ENCODE assay signal across 1 cellular context in the genomic region with DNA sequence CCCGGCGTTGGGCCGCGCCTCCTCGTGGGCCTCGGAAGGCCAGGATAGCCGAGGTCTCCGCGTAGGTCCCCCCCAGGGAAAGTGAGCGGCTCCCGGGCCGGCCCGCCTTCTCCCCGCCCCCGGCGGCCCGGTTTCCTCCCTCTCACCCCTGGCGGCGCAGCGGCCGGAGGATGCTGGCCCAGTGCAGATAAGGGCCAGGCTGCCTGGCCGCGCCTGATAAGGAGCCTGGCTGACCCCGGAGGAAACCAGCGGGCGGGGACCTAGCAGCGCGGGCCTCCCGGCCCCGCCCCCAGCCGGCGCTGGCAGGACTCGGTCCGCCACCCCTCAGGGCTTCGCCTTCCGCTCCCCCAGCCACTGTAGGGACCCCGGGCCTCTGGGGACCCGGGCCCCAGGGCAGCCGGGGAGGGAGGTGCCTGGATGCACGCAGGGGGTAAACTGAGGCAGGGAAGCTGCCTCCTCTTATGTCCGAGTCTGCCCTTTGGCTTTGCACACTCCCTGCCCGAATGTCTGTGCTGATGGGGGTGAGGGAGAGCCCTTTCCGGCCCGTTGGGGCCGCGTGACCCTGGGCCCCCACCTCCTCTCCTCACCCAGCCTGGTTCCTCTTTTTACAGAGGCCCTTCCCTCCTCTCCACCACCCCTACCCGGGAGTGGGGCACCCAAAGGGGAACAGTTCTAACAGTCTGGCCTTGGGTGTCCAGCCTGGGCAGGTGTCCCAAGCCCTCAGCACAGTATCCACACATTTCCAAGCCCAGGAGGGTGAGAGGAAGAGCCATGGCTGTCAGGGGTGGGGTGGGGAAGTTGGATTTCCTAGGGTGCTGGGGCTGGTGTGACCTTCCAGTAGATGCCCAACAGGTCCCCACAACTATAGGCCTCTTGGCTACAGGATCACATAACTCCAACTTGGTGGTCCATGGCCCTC.
TF ChIP-seq lines count a peak whose summit lies in the region.

A gene (minus strand): TSS at position 193 of the 919 bp plus-strand sequence. CDS start 1,687 bp downstream, outside the sequence.

TF ChIP-seq in K562, 482 proteins besides CTCF, POLR2A, EP300 and RAD21 (continued from another document and continues in another):
- TF ChIP-seq, protein P1, sequence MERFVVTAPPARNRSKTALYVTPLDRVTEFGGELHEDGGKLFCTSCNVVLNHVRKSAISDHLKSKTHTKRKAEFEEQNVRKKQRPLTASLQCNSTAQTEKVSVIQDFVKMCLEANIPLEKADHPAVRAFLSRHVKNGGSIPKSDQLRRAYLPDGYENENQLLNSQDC (CRISPR knock-in tag; IDR thresholded peaks at IDR 0.05): no peak
- TF ChIP-seq, protein P2, sequence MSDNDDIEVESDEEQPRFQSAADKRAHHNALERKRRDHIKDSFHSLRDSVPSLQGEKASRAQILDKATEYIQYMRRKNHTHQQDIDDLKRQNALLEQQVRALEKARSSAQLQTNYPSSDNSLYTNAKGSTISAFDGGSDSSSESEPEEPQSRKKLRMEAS (CRISPR knock-in tag; IDR thresholded peaks at IDR 0.05): peak; percentile 65
- TF ChIP-seq, protein P3, sequence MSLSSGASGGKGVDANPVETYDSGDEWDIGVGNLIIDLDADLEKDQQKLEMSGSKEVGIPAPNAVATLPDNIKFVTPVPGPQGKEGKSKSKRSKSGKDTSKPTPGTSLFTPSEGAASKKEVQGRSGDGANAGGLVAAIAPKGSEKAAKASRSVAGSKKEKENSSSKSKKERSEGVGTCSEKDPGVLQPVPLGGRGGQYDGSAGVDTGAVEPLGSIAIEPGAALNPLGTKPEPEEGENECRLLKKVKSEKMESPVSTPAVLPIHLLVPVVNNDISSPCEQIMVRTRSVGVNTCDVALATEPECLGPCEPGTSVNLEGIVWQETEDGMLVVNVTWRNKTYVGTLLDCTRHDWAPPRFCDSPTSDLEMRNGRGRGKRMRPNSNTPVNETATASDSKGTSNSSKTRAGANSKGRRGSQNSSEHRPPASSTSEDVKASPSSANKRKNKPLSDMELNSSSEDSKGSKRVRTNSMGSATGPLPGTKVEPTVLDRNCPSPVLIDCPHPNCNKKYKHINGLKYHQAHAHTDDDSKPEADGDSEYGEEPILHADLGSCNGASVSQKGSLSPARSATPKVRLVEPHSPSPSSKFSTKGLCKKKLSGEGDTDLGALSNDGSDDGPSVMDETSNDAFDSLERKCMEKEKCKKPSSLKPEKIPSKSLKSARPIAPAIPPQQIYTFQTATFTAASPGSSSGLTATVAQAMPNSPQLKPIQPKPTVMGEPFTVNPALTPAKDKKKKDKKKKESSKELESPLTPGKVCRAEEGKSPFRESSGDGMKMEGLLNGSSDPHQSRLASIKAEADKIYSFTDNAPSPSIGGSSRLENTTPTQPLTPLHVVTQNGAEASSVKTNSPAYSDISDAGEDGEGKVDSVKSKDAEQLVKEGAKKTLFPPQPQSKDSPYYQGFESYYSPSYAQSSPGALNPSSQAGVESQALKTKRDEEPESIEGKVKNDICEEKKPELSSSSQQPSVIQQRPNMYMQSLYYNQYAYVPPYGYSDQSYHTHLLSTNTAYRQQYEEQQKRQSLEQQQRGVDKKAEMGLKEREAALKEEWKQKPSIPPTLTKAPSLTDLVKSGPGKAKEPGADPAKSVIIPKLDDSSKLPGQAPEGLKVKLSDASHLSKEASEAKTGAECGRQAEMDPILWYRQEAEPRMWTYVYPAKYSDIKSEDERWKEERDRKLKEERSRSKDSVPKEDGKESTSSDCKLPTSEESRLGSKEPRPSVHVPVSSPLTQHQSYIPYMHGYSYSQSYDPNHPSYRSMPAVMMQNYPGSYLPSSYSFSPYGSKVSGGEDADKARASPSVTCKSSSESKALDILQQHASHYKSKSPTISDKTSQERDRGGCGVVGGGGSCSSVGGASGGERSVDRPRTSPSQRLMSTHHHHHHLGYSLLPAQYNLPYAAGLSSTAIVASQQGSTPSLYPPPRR (CRISPR knock-in tag; IDR thresholded peaks at IDR 0.05; ENCODE audit: borderline replicate concordance): peak; percentile 89; the same call in 1 of the 2 replicates
- TF ChIP-seq ILF3 (IDR thresholded peaks at IDR 0.05; ENCODE audit: borderline replicate concordance) (peak; percentile 97), THRAP3 (IDR thresholded peaks at IDR 0.05; ENCODE audit: borderline replicate concordance) (no peak), EGR1 (conservative IDR thresholded peaks at IDR 0.05) (peak; percentile 92), PHB (CRISPR knock-in tag; IDR thresholded peaks at IDR 0.05) (no peak), HDAC8 (tag; IDR thresholded peaks at IDR 0.05) (peak; percentile 64; the same call in 1 of the 2 replicates), ZNF165 (CRISPR knock-in tag; IDR thresholded peaks at IDR 0.05; ENCODE audit: borderline replicate concordance) (peak; percentile 71; the same call in 1 of the 2 replicates), HDAC2 (IDR thresholded peaks at IDR 0.05) (peak; percentile 87), ATF1 (CRISPR knock-in tag; IDR thresholded peaks at IDR 0.05) (no peak), ATF1 (tag; IDR thresholded peaks at IDR 0.05) (peak; percentile 74), NR3C1 (CRISPR knock-in tag; IDR thresholded peaks at IDR 0.05) (0 out of 2 replicates have a peak, but pooled peaks have one; percentile 34), CEBPG (CRISPR knock-in tag; IDR thresholded peaks at IDR 0.05) (no peak), CEBPG (tag; conservative IDR thresholded peaks at IDR 0.05 in 1 of 2, IDR thresholded peaks at IDR 0.05 in 1 of 2) (no peak), TEAD1 (CRISPR knock-in tag; IDR thresholded peaks at IDR 0.05) (peak in 1 of 2 experiments; percentile 63; a peak in 2 of 4 replicates), ZNF778 (CRISPR knock-in tag; IDR thresholded peaks at IDR 0.05) (no peak), CREM (IDR thresholded peaks at IDR 0.05; ENCODE audit: low read depth) (peak; percentile 78), ZNF445 (CRISPR knock-in tag; IDR thresholded peaks at IDR 0.05; ENCODE audit: low read depth) (no peak), EWSR1 (IDR thresholded peaks at IDR 0.05; ENCODE audit: borderline replicate concordance, low read depth, partially characterized antibody) (no peak), ETS2 (tag; IDR thresholded peaks at IDR 0.05; ENCODE audit: borderline replicate concordance, poor library complexity, severe bottlenecking) (no peak), HOXB6 (CRISPR knock-in tag; IDR thresholded peaks at IDR 0.05; ENCODE audit: borderline replicate concordance) (no peak), ZNF184 (CRISPR knock-in tag; IDR thresholded peaks at IDR 0.05) (no peak), GABPB2 (CRISPR knock-in tag; conservative IDR thresholded peaks at IDR 0.05) (no peak), MAFK (IDR thresholded peaks at IDR 0.05; ENCODE audit: low read length) (no peak), ZNF766 (CRISPR knock-in tag; conservative IDR thresholded peaks at IDR 0.05) (peak; percentile 79), CBFA2T2 (conservative IDR thresholded peaks at IDR 0.05) (peak; percentile 98), STAT5A (IDR thresholded peaks at IDR 0.05; ENCODE audit: borderline replicate concordance, low read length) (peak; percentile 93), KAT8 (IDR thresholded peaks at IDR 0.05; ENCODE audit: low read depth) (no peak), KHSRP (IDR thresholded peaks at IDR 0.05) (peak; percentile 76), HSF4 (CRISPR knock-in tag; IDR thresholded peaks at IDR 0.05; ENCODE audit: borderline replicate concordance) (peak; percentile 4; the same call in 1 of the 2 replicates), BDP1 (IDR thresholded peaks at IDR 0.05; ENCODE audit: insufficient read depth, insufficient read length) (no peak), BCL6 (CRISPR knock-in tag; IDR thresholded peaks at IDR 0.05) (no peak), BACH1 (tag; IDR thresholded peaks at IDR 0.05) (0 out of 2 replicates have a peak, but pooled peaks have one; percentile 16), CXXC5 (CRISPR knock-in tag; IDR thresholded peaks at IDR 0.05) (peak; percentile 100)
- TF ChIP-seq, protein P4, sequence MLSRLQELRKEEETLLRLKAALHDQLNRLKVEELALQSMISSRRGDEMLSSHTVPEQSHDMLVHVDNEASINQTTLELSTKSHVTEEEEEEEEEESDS (CRISPR knock-in tag; IDR thresholded peaks at IDR 0.05): no peak
- TF ChIP-seq, protein P5, sequence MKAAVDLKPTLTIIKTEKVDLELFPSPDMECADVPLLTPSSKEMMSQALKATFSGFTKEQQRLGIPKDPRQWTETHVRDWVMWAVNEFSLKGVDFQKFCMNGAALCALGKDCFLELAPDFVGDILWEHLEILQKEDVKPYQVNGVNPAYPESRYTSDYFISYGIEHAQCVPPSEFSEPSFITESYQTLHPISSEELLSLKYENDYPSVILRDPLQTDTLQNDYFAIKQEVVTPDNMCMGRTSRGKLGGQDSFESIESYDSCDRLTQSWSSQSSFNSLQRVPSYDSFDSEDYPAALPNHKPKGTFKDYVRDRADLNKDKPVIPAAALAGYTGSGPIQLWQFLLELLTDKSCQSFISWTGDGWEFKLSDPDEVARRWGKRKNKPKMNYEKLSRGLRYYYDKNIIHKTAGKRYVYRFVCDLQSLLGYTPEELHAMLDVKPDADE (conservative IDR thresholded peaks at IDR 0.05; ENCODE audit: control insufficient read depth, low read depth, low read length): peak; percentile 95
- TF ChIP-seq, protein P6, sequence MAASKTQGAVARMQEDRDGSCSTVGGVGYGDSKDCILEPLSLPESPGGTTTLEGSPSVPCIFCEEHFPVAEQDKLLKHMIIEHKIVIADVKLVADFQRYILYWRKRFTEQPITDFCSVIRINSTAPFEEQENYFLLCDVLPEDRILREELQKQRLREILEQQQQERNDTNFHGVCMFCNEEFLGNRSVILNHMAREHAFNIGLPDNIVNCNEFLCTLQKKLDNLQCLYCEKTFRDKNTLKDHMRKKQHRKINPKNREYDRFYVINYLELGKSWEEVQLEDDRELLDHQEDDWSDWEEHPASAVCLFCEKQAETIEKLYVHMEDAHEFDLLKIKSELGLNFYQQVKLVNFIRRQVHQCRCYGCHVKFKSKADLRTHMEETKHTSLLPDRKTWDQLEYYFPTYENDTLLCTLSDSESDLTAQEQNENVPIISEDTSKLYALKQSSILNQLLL (CRISPR knock-in tag; IDR thresholded peaks at IDR 0.05; ENCODE audit: borderline replicate concordance): no peak
- TF ChIP-seq, protein P7, sequence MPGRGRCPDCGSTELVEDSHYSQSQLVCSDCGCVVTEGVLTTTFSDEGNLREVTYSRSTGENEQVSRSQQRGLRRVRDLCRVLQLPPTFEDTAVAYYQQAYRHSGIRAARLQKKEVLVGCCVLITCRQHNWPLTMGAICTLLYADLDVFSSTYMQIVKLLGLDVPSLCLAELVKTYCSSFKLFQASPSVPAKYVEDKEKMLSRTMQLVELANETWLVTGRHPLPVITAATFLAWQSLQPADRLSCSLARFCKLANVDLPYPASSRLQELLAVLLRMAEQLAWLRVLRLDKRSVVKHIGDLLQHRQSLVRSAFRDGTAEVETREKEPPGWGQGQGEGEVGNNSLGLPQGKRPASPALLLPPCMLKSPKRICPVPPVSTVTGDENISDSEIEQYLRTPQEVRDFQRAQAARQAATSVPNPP (IDR thresholded peaks at IDR 0.05; ENCODE audit: borderline replicate concordance, insufficient read depth, insufficient read length): no peak
- TF ChIP-seq, protein P8, sequence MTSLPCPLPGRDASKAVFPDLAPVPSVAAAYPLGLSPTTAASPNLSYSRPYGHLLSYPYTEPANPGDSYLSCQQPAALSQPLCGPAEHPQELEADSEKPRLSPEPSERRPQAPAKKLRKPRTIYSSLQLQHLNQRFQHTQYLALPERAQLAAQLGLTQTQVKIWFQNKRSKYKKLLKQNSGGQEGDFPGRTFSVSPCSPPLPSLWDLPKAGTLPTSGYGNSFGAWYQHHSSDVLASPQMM (CRISPR knock-in tag; IDR thresholded peaks at IDR 0.05): no peak
- TF ChIP-seq, protein P9, sequence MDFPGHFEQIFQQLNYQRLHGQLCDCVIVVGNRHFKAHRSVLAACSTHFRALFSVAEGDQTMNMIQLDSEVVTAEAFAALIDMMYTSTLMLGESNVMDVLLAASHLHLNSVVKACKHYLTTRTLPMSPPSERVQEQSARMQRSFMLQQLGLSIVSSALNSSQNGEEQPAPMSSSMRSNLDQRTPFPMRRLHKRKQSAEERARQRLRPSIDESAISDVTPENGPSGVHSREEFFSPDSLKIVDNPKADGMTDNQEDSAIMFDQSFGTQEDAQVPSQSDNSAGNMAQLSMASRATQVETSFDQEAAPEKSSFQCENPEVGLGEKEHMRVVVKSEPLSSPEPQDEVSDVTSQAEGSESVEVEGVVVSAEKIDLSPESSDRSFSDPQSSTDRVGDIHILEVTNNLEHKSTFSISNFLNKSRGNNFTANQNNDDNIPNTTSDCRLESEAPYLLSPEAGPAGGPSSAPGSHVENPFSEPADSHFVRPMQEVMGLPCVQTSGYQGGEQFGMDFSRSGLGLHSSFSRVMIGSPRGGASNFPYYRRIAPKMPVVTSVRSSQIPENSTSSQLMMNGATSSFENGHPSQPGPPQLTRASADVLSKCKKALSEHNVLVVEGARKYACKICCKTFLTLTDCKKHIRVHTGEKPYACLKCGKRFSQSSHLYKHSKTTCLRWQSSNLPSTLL (IDR thresholded peaks at IDR 0.05): no peak
- TF ChIP-seq, protein P10, sequence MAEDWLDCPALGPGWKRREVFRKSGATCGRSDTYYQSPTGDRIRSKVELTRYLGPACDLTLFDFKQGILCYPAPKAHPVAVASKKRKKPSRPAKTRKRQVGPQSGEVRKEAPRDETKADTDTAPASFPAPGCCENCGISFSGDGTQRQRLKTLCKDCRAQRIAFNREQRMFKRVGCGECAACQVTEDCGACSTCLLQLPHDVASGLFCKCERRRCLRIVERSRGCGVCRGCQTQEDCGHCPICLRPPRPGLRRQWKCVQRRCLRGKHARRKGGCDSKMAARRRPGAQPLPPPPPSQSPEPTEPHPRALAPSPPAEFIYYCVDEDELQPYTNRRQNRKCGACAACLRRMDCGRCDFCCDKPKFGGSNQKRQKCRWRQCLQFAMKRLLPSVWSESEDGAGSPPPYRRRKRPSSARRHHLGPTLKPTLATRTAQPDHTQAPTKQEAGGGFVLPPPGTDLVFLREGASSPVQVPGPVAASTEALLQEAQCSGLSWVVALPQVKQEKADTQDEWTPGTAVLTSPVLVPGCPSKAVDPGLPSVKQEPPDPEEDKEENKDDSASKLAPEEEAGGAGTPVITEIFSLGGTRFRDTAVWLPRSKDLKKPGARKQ (CRISPR knock-in tag; IDR thresholded peaks at IDR 0.05): no peak
- TF ChIP-seq, protein P11, sequence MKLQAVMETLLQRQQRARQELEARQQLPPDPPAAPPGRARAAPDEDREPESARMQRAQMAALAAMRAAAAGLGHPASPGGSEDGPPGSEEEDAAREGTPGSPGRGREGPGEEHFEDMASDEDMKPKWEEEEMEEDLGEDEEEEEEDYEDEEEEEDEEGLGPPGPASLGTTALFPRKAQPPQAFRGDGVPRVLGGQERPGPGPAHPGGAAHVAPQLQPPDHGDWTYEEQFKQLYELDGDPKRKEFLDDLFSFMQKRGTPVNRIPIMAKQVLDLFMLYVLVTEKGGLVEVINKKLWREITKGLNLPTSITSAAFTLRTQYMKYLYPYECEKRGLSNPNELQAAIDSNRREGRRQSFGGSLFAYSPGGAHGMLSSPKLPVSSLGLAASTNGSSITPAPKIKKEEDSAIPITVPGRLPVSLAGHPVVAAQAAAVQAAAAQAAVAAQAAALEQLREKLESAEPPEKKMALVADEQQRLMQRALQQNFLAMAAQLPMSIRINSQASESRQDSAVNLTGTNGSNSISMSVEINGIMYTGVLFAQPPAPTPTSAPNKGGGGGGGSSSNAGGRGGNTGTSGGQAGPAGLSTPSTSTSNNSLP (IDR thresholded peaks at IDR 0.05; ENCODE audit: borderline replicate concordance, low read depth, low read length): no peak
